12 cellular contexts compared by ENCODE assay signal in the genomic region with DNA sequence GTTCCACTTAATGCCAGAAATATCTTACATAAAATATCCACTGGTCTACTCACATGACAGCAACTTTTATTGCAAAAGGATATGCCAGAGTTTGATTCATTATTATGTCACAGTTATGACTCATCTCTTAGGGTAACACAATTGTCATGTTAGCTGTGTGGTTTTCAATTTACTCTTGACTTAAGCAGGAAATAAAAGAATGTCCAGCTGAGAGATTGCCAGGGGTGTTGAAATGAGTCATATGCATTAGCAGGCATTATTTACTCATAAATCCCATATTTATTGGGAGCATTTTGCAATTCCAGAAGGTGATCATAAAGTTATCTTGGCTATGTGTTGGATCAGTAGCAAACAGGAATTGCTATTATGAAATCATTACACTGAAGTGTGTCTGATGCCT.
A peak's percentile ranks its signal among the peaks of the same experiment; 100 is the strongest.
DNase-seq lines count a peak whose midpoint lies in the region; ATAC-seq, FAIRE-seq and TF ChIP-seq lines count a peak whose summit lies in the region.
"Had no signal": no experiment of that assay in that cellular context is flagged by ENCODE, and none has a peak within 500 bp of the region (broad histone marks: within the 10 kb centered on the region; RNA-seq: fewer than 3 reads in every experiment).

No MANE protein-coding gene starts in this region.

- H2AFZ ChIP-seq in IMR-90 (replicated peaks; ENCODE audit: low read length, poor library complexity), result no peak overlapping the region

- peak in 1 of 2 experiments; percentile 39; a peak in 1 of 6 replicates for ATAC-seq in A549
- ATAC-seq in IMR-90 (ENCODE audit: low read depth), result no peak
- ATAC-seq in RWPE2 (ENCODE audit: low read depth), result peak; percentile 89
- ATAC-seq in HG03159 (IDR thresholded peaks at IDR 0.05; ENCODE audit: unreplicated experiment), result no peak
- ATAC-seq in GM18520 (IDR thresholded peaks at IDR 0.05; ENCODE audit: unreplicated experiment), result no peak
- no peak for ATAC-seq in HG02798 (IDR thresholded peaks at IDR 0.05; ENCODE audit: poor library complexity, unreplicated experiment)
- ATAC-seq: GM12878; natural killer cell treated with Interleukin-12 subunit alpha and Interleukin-12 subunit beta and Interleukin-15 and Interleukin-18, amount 100 ng/mL, for 72 hours had no signal

- no peak overlapping the region for H2AK5ac ChIP-seq in IMR-90 (ENCODE audit: low read depth, low read length)

- no peaks in the 10 kb centered on the region for H3K9me3 ChIP-seq in A549
- peaks cover 2% of the 10 kb centered on the region for H3K9me3 ChIP-seq in IMR-90 (ENCODE audit: control insufficient read depth, insufficient read depth, low read length)
- no peaks in the 10 kb centered on the region for H3K9me3 ChIP-seq in RWPE2 (ENCODE audit: severe bottlenecking)

- no peak for FAIRE-seq in A549 (lab: Jason Lieb, UNC)
- FAIRE-seq: GM12878 had no signal

- H3K23ac ChIP-seq in IMR-90 (ENCODE audit: low read depth, low read length), result no peak overlapping the region

- no peak overlapping the region for H3K27ac ChIP-seq in A549
- H3K27ac ChIP-seq in IMR-90 (ENCODE audit: insufficient read depth, low read length), result no peak overlapping the region
- H3K27ac ChIP-seq in RWPE2 (ENCODE audit: poor library complexity, severe bottlenecking), result peak overlapping the region; percentile 37

- dilution Hi-C loops in IMR-90 (cut with HindIII; ENCODE audit: low sequenced_read_pairs, unreplicated experiment), result no loop called here

- H3K9me3 Mint-ChIP-seq in activated CD4-positive, alpha-beta T cell treated with anti-CD3 and anti-CD28 coated beads, Interleukin-2, amount 10 ng/mL, durations not matched to agents 7 days and 5 days, result peaks cover 3% of the 10 kb centered on the region

- TF ChIP-seq EP300 in A549 (IDR thresholded peaks at IDR 0.05), result peak in 1 of 2 experiments; percentile 38; a peak in 1 of 5 replicates

- H3K27me3 Mint-ChIP-seq in activated CD4-positive, alpha-beta T cell treated with anti-CD3 and anti-CD28 coated beads, Interleukin-2, amount 10 ng/mL, durations not matched to agents 7 days and 5 days, result no peaks in the 10 kb centered on the region
- H3K27me3 Mint-ChIP-seq: natural killer cell treated with Interleukin-12 subunit alpha and Interleukin-12 subunit beta and Interleukin-15 and Interleukin-18, amount 100 ng/mL, for 72 hours had no signal

- no peak overlapping the region for H2BK5ac ChIP-seq in IMR-90 (ENCODE audit: low read depth, low read length, poor library complexity, severe bottlenecking)

- H3K4me2 ChIP-seq in A549 (no peak overlapping the region), IMR-90 (ENCODE audit: low read depth, low read length) (no peak overlapping the region)

- no peak overlapping the region for H3K18ac ChIP-seq in IMR-90 (ENCODE audit: low read depth, low read length)

- H3K4me3 Mint-ChIP-seq in activated CD4-positive, alpha-beta T cell treated with anti-CD3 and anti-CD28 coated beads, Interleukin-2, amount 10 ng/mL, durations not matched to agents 7 days and 5 days, result no peak overlapping the region
- H3K4me3 Mint-ChIP-seq: natural killer cell treated with Interleukin-12 subunit alpha and Interleukin-12 subunit beta and Interleukin-15 and Interleukin-18, amount 100 ng/mL, for 72 hours had no signal

- no peak overlapping the region for H2BK120ac ChIP-seq in IMR-90 (ENCODE audit: low read depth, low read length)

- H3K4me1 ChIP-seq in A549 (peaks cover 4% of the 10 kb centered on the region; the same call in 1 of the 3 replicates), IMR-90 (ENCODE audit: control insufficient read depth, insufficient read depth, low read length) (no peaks in the 10 kb centered on the region), RWPE2 (ENCODE audit: insufficient read depth, poor library complexity, severe bottlenecking) (peaks cover 14% of the 10 kb centered on the region)

- TF ChIP-seq RAD21 in A549 (conservative IDR thresholded peaks at IDR 0.05 in 1 of 2, IDR thresholded peaks at IDR 0.05 in 1 of 2) (no peak), IMR-90 (IDR thresholded peaks at IDR 0.05; ENCODE audit: low read length) (no peak)

- no peak for TF ChIP-seq CTCF in A549 (IDR thresholded peaks at IDR 0.05)
- TF ChIP-seq CTCF in IMR-90 (conservative IDR thresholded peaks at IDR 0.05; ENCODE audit: low read depth, low read length), result no peak
- no peak for TF ChIP-seq CTCF in RWPE2 (IDR thresholded peaks at IDR 0.05; ENCODE audit: poor library complexity, severe bottlenecking)
- no peak for TF ChIP-seq CTCF in fibroblast of pulmonary artery (IDR thresholded peaks at IDR 0.05; ENCODE audit: low read length, missing control alignments)

- H4K5ac ChIP-seq in IMR-90 (ENCODE audit: low read depth, low read length), result no peak overlapping the region

- TF ChIP-seq POLR2A in A549 (IDR thresholded peaks at IDR 0.05; ENCODE audit: low read length) (no peak), IMR-90 (IDR thresholded peaks at IDR 0.05; ENCODE audit: low read depth, low read length) (no peak)

- H2BK15ac ChIP-seq in IMR-90 (ENCODE audit: low read depth, low read length), result no peak overlapping the region

- in situ Hi-C loops in IMR-90 (cut with MboI; ENCODE audit: low sequenced_read_pairs), result no loop called here

- H3K9me1 ChIP-seq in IMR-90 (ENCODE audit: insufficient read depth, low read length), result no peaks in the 10 kb centered on the region

- no peak overlapping the region for H4K8ac ChIP-seq in IMR-90 (ENCODE audit: low read depth in 2 of 2, low read length in 2 of 2)

- H3K27me3 ChIP-seq in IMR-90 (ENCODE audit: control insufficient read depth, insufficient read depth, low read length), result no peaks in the 10 kb centered on the region
- H3K27me3 ChIP-seq in RWPE2 (ENCODE audit: insufficient read depth, poor library complexity, severe bottlenecking), result no peaks in the 10 kb centered on the region

- H3K9ac ChIP-seq in IMR-90 (ENCODE audit: low read depth, low read length), result no peak overlapping the region

- no peak overlapping the region for H3K27ac Mint-ChIP-seq in activated CD4-positive, alpha-beta T cell treated with anti-CD3 and anti-CD28 coated beads, Interleukin-2, amount 10 ng/mL, durations not matched to agents 7 days and 5 days
- H3K27ac Mint-ChIP-seq: natural killer cell treated with Interleukin-12 subunit alpha and Interleukin-12 subunit beta and Interleukin-15 and Interleukin-18, amount 100 ng/mL, for 72 hours had no signal

- no peak overlapping the region for H2AK9ac ChIP-seq in IMR-90 (replicated peaks; ENCODE audit: low read depth, low read length, poor library complexity)

- no peak overlapping the region for H3K4ac ChIP-seq in IMR-90 (ENCODE audit: low read depth, low read length)

- H3K4me1 Mint-ChIP-seq in activated CD4-positive, alpha-beta T cell treated with anti-CD3 and anti-CD28 coated beads, Interleukin-2, amount 10 ng/mL, durations not matched to agents 7 days and 5 days, result no peaks in the 10 kb centered on the region

- CTCF ChIA-PET in A549 (lab: Yijun Ruan, JAX) (no interaction called here), IMR-90 (lab: Yijun Ruan, JAX) (no interaction called here)
- CTCF ChIA-PET in activated CD4-positive, alpha-beta T cell treated with anti-CD3 and anti-CD28 coated beads, Interleukin-2, amount 10 ng/mL, durations not matched to agents 7 days and 5 days (lab: Charles Lee), result no interaction called here

- POLR2A ChIA-PET in A549 (lab: Yijun Ruan, JAX) (no interaction called here), IMR-90 (lab: Charles Lee; ENCODE audit: unreplicated experiment) (no interaction called here)
- POLR2A ChIA-PET in activated CD4-positive, alpha-beta T cell treated with anti-CD3 and anti-CD28 coated beads, Interleukin-2, amount 10 ng/mL, durations not matched to agents 7 days and 5 days (lab: Charles Lee), result no interaction called here

- no peak overlapping the region for H3K14ac ChIP-seq in IMR-90 (replicated peaks; ENCODE audit: low read depth, low read length)

- no TSS peak for BruUV-seq in IMR-90 (replicated peaks; lab: Mats Ljungman, UMichigan)

- intact Hi-C loops in IMR-90 (cut with micrococcal nuclease), result no loop called here

- H3K36me3 Mint-ChIP-seq in activated CD4-positive, alpha-beta T cell treated with anti-CD3 and anti-CD28 coated beads, Interleukin-2, amount 10 ng/mL, durations not matched to agents 7 days and 5 days (ENCODE audit: low read depth), result no peaks in the 10 kb centered on the region
- H3K36me3 Mint-ChIP-seq: natural killer cell treated with Interleukin-12 subunit alpha and Interleukin-12 subunit beta and Interleukin-15 and Interleukin-18, amount 100 ng/mL, for 72 hours had no signal

- H4K91ac ChIP-seq in IMR-90 (ENCODE audit: insufficient read depth, low read depth, low read length), result no peak overlapping the region

- no peak overlapping the region for H3K4me3 ChIP-seq in A549
- no peak overlapping the region for H3K4me3 ChIP-seq in IMR-90 (ENCODE audit: insufficient read depth, low read depth, low read length)
- no peak overlapping the region for H3K4me3 ChIP-seq in RWPE2 (ENCODE audit: severe bottlenecking)
- no peak overlapping the region for H3K4me3 ChIP-seq in fibroblast of pulmonary artery (replicated peaks; ENCODE audit: low read depth, low read length)
- H3K4me3 ChIP-seq: GM12878 had no signal

- H3K36me3 ChIP-seq in IMR-90 (ENCODE audit: control insufficient read depth, insufficient read depth, low read length) (no peaks in the 10 kb centered on the region), RWPE2 (ENCODE audit: low read depth) (no peaks in the 10 kb centered on the region)

- H2BK20ac ChIP-seq in IMR-90 (ENCODE audit: low read depth, low read length), result no peak overlapping the region

- no peaks in the 10 kb centered on the region for H4K20me1 ChIP-seq in IMR-90 (ENCODE audit: insufficient read depth, low read length)

- no peak overlapping the region for H3K56ac ChIP-seq in IMR-90 (ENCODE audit: extremely low read depth, insufficient read depth, low read length)

- peak; percentile 2 to 58 for DNase-seq in A549 (ENCODE audit: low read depth in 1 of 2, low spot score in 1 of 2)
- peak; percentile 0 for DNase-seq in IMR-90
- no peak for DNase-seq in RWPE2 (ENCODE audit: low spot score)
- peak; percentile 97 for DNase-seq in fibroblast of pulmonary artery (ENCODE audit: low read depth)
- DNase-seq in activated CD4-positive, alpha-beta T cell treated with anti-CD3 and anti-CD28 coated beads, Interleukin-2, amount 10 ng/mL, durations not matched to agents 7 days and 5 days, result no peak
- DNase-seq: activated CD4-positive, alpha-beta T cell treated with anti-CD3 and anti-CD28 coated beads for 48 hours; head of caudate nucleus had no signal

- no peaks in the 10 kb centered on the region for H3K79me1 ChIP-seq in IMR-90 (ENCODE audit: low read depth in 1 of 2, low read length in 2 of 2)

TF ChIP-seq in A549, 52 proteins besides CTCF, POLR2A, EP300 and RAD21 (continues in another document):
- TF ChIP-seq HDAC2 (IDR thresholded peaks at IDR 0.05) (no peak), NPAS2 (CRISPR knock-in tag; IDR thresholded peaks at IDR 0.05; ENCODE audit: borderline replicate concordance) (no peak)

TF ChIP-seq in IMR-90, 13 proteins besides CTCF, POLR2A, EP300 and RAD21 (continues in another document):
- TF ChIP-seq MAFK (IDR thresholded peaks at IDR 0.05; ENCODE audit: low read depth, low read length), result no peak
- no peak for TF ChIP-seq NFE2L2 (IDR thresholded peaks at IDR 0.05; ENCODE audit: low read depth, low read length)
- no peak for TF ChIP-seq CHD1 (IDR thresholded peaks at IDR 0.05; ENCODE audit: low read depth, low read length)
- TF ChIP-seq BHLHE40 (IDR thresholded peaks at IDR 0.05; ENCODE audit: low read depth, low read length), result no peak
- TF ChIP-seq RFX5 (IDR thresholded peaks at IDR 0.05; ENCODE audit: low read depth, low read length), result no peak
- TF ChIP-seq RCOR1 (IDR thresholded peaks at IDR 0.05; ENCODE audit: insufficient replicate concordance, low read length), result no peak

Comparison
In these comparisons a context has a peak if more than half of its experiments do, and no peak if none do; other contexts are left out.
1. DNase-seq: peak in A549 (2 of 2), IMR-90 (single experiment) and fibroblast of pulmonary artery (single experiment); none in RWPE2 (single experiment) and activated CD4-positive, alpha-beta T cell treated with anti-CD3 and anti-CD28 coated beads, Interleukin-2, amount 10 ng/mL, durations not matched to agents 7 days and 5 days (single experiment).